In the genomic region with DNA sequence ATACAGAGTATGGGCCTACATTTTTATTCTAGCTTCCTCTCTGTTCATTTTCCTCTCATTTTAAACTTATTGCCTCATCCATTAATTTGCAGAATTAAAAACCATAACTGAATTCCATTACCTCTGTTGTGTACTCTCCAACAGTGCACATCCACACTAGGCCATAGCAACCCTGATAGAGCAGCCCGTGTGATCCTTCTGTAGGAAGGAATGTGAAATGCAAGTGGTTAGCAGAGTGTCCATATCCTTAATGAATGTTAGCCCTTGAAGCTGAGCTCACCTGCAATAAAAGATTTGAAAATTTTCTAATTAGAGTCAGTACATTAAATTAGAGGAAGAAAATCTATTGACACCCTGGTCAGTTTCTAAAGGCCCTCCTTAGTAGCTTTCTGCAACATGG, we compare ENCODE assay signal across 16 cellular contexts. TPM values are rescaled to one million over a fixed set of nuclear protein-coding genes. Genes with fewer than 3 reads are reported as not detected.
DNase-seq lines count a peak whose midpoint lies in the region; TF ChIP-seq lines count a peak whose summit lies in the region.
"Had no signal": no experiment of that assay in that cellular context is flagged by ENCODE, and none has a peak within 500 bp of the region (broad histone marks: within the 10 kb centered on the region; RNA-seq: fewer than 3 reads in every experiment).

No MANE protein-coding gene starts in this region.

- CTCF ChIA-PET in MCF 10A (lab: Yijun Ruan, JAX): interaction anchor here (0.5 to 0.6 kb wide), 3 partner anchors 159 to 1051 kb away, joined by 3 to 7 read pairs (median 3); no protein-coding TSS in a partner anchor
- CTCF ChIA-PET in CD8-positive, alpha-beta memory T cell (lab: Charles Lee): no interaction called here

- H3K4me3 Mint-ChIP-seq in MCF 10A (ENCODE audit: unreplicated experiment): no peak overlapping the region
- no peak overlapping the region for H3K4me3 Mint-ChIP-seq in CD8-positive, alpha-beta memory T cell
- H3K4me3 Mint-ChIP-seq: activated CD4-positive, alpha-beta T cell treated with anti-CD3 and anti-CD28 coated beads for 36 hours had no signal

- no peaks in the 10 kb centered on the region for H3K9me3 Mint-ChIP-seq in MCF 10A (ENCODE audit: unreplicated experiment)
- H3K9me3 Mint-ChIP-seq in CD8-positive, alpha-beta memory T cell: peaks cover 0 to 15% (median 4%) of the 10 kb centered on the region in 5 donors

- H3K27ac Mint-ChIP-seq in MCF 10A (ENCODE audit: low read depth, unreplicated experiment): no peak overlapping the region
- H3K27ac Mint-ChIP-seq in CD8-positive, alpha-beta memory T cell: no peak overlapping the region
- H3K27ac Mint-ChIP-seq: activated CD4-positive, alpha-beta T cell treated with anti-CD3 and anti-CD28 coated beads for 36 hours had no signal

- no peak for TF ChIP-seq POLR2A in breast epithelium (IDR thresholded peaks at IDR 0.05)

- TF ChIP-seq CTCF in MCF 10A (IDR thresholded peaks at IDR 0.05; ENCODE audit: unreplicated experiment) (peak; percentile 22), breast epithelium (IDR thresholded peaks at IDR 0.05) (no peak), fibroblast of pulmonary artery (IDR thresholded peaks at IDR 0.05; ENCODE audit: low read length, missing control alignments) (peak; percentile 24), retinal pigment epithelial cell (conservative IDR thresholded peaks at IDR 0.05; ENCODE audit: low read depth, low read length) (peak; percentile 50)

- peaks cover 7% of the 10 kb centered on the region for H3K4me1 Mint-ChIP-seq in MCF 10A (ENCODE audit: insufficient read depth, unreplicated experiment)
- no peaks in the 10 kb centered on the region for H3K4me1 Mint-ChIP-seq in CD8-positive, alpha-beta memory T cell
- H3K4me1 Mint-ChIP-seq: activated CD4-positive, alpha-beta T cell treated with anti-CD3 and anti-CD28 coated beads for 36 hours had no signal

- no peaks in the 10 kb centered on the region for H3K4me1 ChIP-seq in breast epithelium
- no peaks in the 10 kb centered on the region for H3K4me1 ChIP-seq in CD8-positive, alpha-beta memory T cell (ENCODE audit: insufficient read depth, low read length)
- H3K4me1 ChIP-seq: psoas muscle, upper lobe of left lung had no signal

- H3K27me3 Mint-ChIP-seq in MCF 10A (ENCODE audit: insufficient read depth, unreplicated experiment): no peaks in the 10 kb centered on the region
- H3K27me3 Mint-ChIP-seq in CD8-positive, alpha-beta memory T cell: peaks cover 3 to 8% of the 10 kb centered on the region in 2 donors

- BruUV-seq in MCF 10A (replicated peaks; lab: Mats Ljungman, UMichigan): no TSS peak

- peak; percentile 40 for DNase-seq in MCF 10A (ENCODE audit: unreplicated experiment)
- no peak for DNase-seq in breast epithelium (ENCODE audit: low spot score in 2 of 2)
- peak; percentile 4 for DNase-seq in RKO (ENCODE audit: low spot score)
- no peak for DNase-seq in fibroblast of pulmonary artery (ENCODE audit: low read depth)
- no peak for DNase-seq in retinal pigment epithelial cell (ENCODE audit: low read depth)
- DNase-seq in NCI-H1694 (lab: John Stamatoyannopoulos, UW): no peak
- no peak for DNase-seq in NCI-H2029 (lab: John Stamatoyannopoulos, UW)
- no peak for DNase-seq in CD8-positive, alpha-beta memory T cell
- DNase-seq: activated CD4-positive, alpha-beta T cell treated with anti-CD3 and anti-CD28 coated beads for 36 hours; activated T-cell treated with anti-CD3 and anti-CD28 coated beads, Interleukin-2, amount 50 U/mL, for 1 hour; cortex of kidney; Kasumi-1; NCI-H187 treated with DMSO at 0.1 percent for 48 hours; psoas muscle; upper lobe of left lung had no signal

- H3K27ac ChIP-seq in breast epithelium: no peak overlapping the region
- no peak overlapping the region for H3K27ac ChIP-seq in CD8-positive, alpha-beta memory T cell (ENCODE audit: low read depth, low read length)
- H3K27ac ChIP-seq: psoas muscle, upper lobe of left lung had no signal

- H3K9me3 ChIP-seq in breast epithelium: no peaks in the 10 kb centered on the region
- no peaks in the 10 kb centered on the region for H3K9me3 ChIP-seq in CD8-positive, alpha-beta memory T cell (ENCODE audit: low read length)
- H3K9me3 ChIP-seq: psoas muscle, upper lobe of left lung had no signal

- H3K4me3 ChIP-seq in breast epithelium (no peak overlapping the region), fibroblast of pulmonary artery (replicated peaks; ENCODE audit: low read depth, low read length) (no peak overlapping the region), retinal pigment epithelial cell (ENCODE audit: low read length) (no peak overlapping the region)
- H3K4me3 ChIP-seq in CD8-positive, alpha-beta memory T cell (ENCODE audit: low read length): no peak overlapping the region
- H3K4me3 ChIP-seq: psoas muscle, upper lobe of left lung had no signal

- intact Hi-C loops in MCF 10A (cut with micrococcal nuclease): no loop called here
- intact Hi-C loops in breast epithelium (cut with DNase I; ENCODE audit: low total_unique reads): loop anchor here (5.0 kb wide), 1 partner anchor 1060 kb away; no protein-coding TSS in a partner anchor

- H3K27me3 ChIP-seq in breast epithelium: peaks cover 0 to 8% of the 10 kb centered on the region in 2 donors
- no peaks in the 10 kb centered on the region for H3K27me3 ChIP-seq in CD8-positive, alpha-beta memory T cell (ENCODE audit: insufficient read depth, low read length, poor library complexity, severe bottlenecking)

- no peaks in the 10 kb centered on the region for H3K36me3 ChIP-seq in breast epithelium
- H3K36me3 ChIP-seq in CD8-positive, alpha-beta memory T cell (ENCODE audit: insufficient read depth, low read length): no peaks in the 10 kb centered on the region
- H3K36me3 ChIP-seq: upper lobe of left lung had no signal

- POLR2A ChIA-PET in MCF 10A (lab: Yijun Ruan, JAX): no interaction called here
- POLR2A ChIA-PET in CD8-positive, alpha-beta memory T cell (lab: Charles Lee): no interaction called here

- H3K36me3 Mint-ChIP-seq in MCF 10A (ENCODE audit: insufficient read depth, unreplicated experiment): peaks cover 7% of the 10 kb centered on the region
- peaks cover 0 to 2% (median 0%) of the 10 kb centered on the region in 3 donors for H3K36me3 Mint-ChIP-seq in CD8-positive, alpha-beta memory T cell

RNA-seq across cellular contexts. Expression of gene GRIK2, which starts 6.5 kb away (rescaled TPM):
- total RNA-seq in MCF 10A (2022): 0.89 and 2.5 TPM in 2 replicates
- total RNA-seq in breast epithelium: 1 to 10 TPM in 2 of 3 donors, not detected in 1; 1.1 to 3.7 TPM
- not detected for total RNA-seq in CD8-positive, alpha-beta memory T cell
- polyA plus RNA-seq in CD8-positive, alpha-beta memory T cell: not detected
- total RNA-seq: activated CD4-positive, alpha-beta T cell treated with anti-CD3 and anti-CD28 coated beads for 36 hours; mononuclear cell had no signal

Comparison
In these comparisons a context has a peak if more than half of its experiments do, and no peak if none do; other contexts are left out.
1. DNase-seq: peak in MCF 10A (single experiment) and RKO (single experiment); none in breast epithelium (0 of 2), fibroblast of pulmonary artery (single experiment), retinal pigment epithelial cell (single experiment), NCI-H1694 (single experiment), NCI-H2029 (single experiment) and CD8-positive, alpha-beta memory T cell (0 of 5).
2. CTCF ChIP-seq: peak in MCF 10A (single experiment), fibroblast of pulmonary artery (single experiment) and retinal pigment epithelial cell (single experiment); none in breast epithelium (0 of 3).